In genomic region chr5:133366966-133367365, GRCh38 we compare ENCODE assay signal across 22 cellular contexts.
"Had no signal": no experiment of that assay in that cellular context is flagged by ENCODE, and none has a peak within 500 bp of the region (broad histone marks: within the 10 kb centered on the region; RNA-seq: fewer than 3 reads in every experiment).

No MANE protein-coding gene starts in this region.

- DNase-seq: colonic mucosa; dermis blood vessel endothelial cell; effector CD4-positive, alpha-beta T cell; erythroblast; foreskin keratinocyte; immature natural killer cell; left lung; lower lobe of right lung; naive thymus-derived CD4-positive, alpha-beta T cell; nephron progenitor cell; spleen; stimulated activated CD4-positive, alpha-beta T cell treated with anti-CD3 and anti-CD28 coated beads, Interleukin-15, amount 100 ng/mL, for 24 hours; stimulated activated CD4-positive, alpha-beta T cell treated with anti-CD3 and anti-CD28 coated beads, Interleukin-1b, Interleukin-23, amount 100 ng/mL, for 48 hours; stimulated activated CD4-positive, alpha-beta T cell treated with anti-CD3 and anti-CD28 coated beads, Interleukin-4, amount 100 ng/mL, for 24 hours; upper lobe of right lung had no signal

- H3K36me3 ChIP-seq: colonic mucosa, left lung, lower lobe of right lung, neutrophil, spleen, tibial nerve, upper lobe of right lung, vagina had no signal

- H3K4me3 ChIP-seq: colonic mucosa, left lung, lower lobe of right lung, spleen, testis, tibial nerve, upper lobe of right lung, vagina had no signal

- FAIRE-seq: endothelial cell of umbilical vein, keratinocyte had no signal

- H3K27me3 ChIP-seq: colonic mucosa, foreskin keratinocyte, left lung, neutrophil, testis, tibial nerve, upper lobe of right lung, vagina had no signal

- H3K9me3 ChIP-seq: colonic mucosa, left lung, lower lobe of right lung, neutrophil, spleen, testis, tibial nerve, upper lobe of right lung, vagina had no signal

- H3K4me1 ChIP-seq: colonic mucosa, left lung, lower lobe of right lung, spleen, testis, upper lobe of right lung had no signal

- ATAC-seq: foreskin keratinocyte; left lung; lower lobe of right lung; naive thymus-derived CD4-positive, alpha-beta T cell; stimulated activated memory B cell treated with anti-CD40 and anti-IgM and Interleukin-4, amounts not matched to agents 10 μg/mL and 1 μg/mL and 100 μg/mL, for 72 hours; upper lobe of right lung had no signal

- H3K27ac ChIP-seq: colonic mucosa, foreskin keratinocyte, left lung, lower lobe of right lung, neutrophil, spleen, testis, tibial nerve, upper lobe of right lung, vagina had no signal
